13 cellular contexts compared by ENCODE assay signal in genomic region chr14:75188520-75189267, GRCh38. TPM values are rescaled to one million over a fixed set of nuclear protein-coding genes. Genes with fewer than 3 reads are reported as not detected.
A peak's percentile ranks its signal among the peaks of the same experiment; 100 is the strongest.
DNase-seq lines count a peak whose midpoint lies in the region; ATAC-seq and TF ChIP-seq lines count a peak whose summit lies in the region.
"Had no signal": no experiment of that assay in that cellular context is flagged by ENCODE, and none has a peak within 500 bp of the region (broad histone marks: within the 10 kb centered on the region; RNA-seq: fewer than 3 reads in every experiment).

No MANE protein-coding gene starts in this region.

- TF ChIP-seq POLR2A in transverse colon (IDR thresholded peaks at IDR 0.05): no peak

- H3K4me1 ChIP-seq in OCI-LY3 (ENCODE audit: low read length) (peaks cover 35% of the 10 kb centered on the region), right cardiac atrium (ENCODE audit: control insufficient read depth, insufficient read depth, low read length) (no peaks in the 10 kb centered on the region), transverse colon (peaks cover 0 to 28% (median 10%) of the 10 kb centered on the region in 4 donors), mammary epithelial cell (ENCODE audit: insufficient read depth, low read length) (no peaks in the 10 kb centered on the region), PC-3 (ENCODE audit: insufficient read depth, low read length) (no peaks in the 10 kb centered on the region)

- BruUV-seq in mammary epithelial cell (replicated peaks; lab: Mats Ljungman, UMichigan) (no TSS peak), PC-3 (replicated peaks; lab: Mats Ljungman, UMichigan) (no TSS peak)

- H3F3A ChIP-seq in PC-3 (ENCODE audit: low read length, unreplicated experiment): no peaks in the 10 kb centered on the region

- H3K27ac Mint-ChIP-seq in activated CD4-positive, alpha-beta T cell treated with anti-CD3 and anti-CD28 coated beads, Interleukin-2, amount 10 ng/mL, durations not matched to agents 24 days and 14 days: peak overlapping the region; percentile 19

- peak; percentile 41 for TF ChIP-seq CTCF in OCI-LY3 (IDR thresholded peaks at IDR 0.05; ENCODE audit: low read depth, low read length)
- TF ChIP-seq CTCF in transverse colon (IDR thresholded peaks at IDR 0.05): no peak
- TF ChIP-seq CTCF in mammary epithelial cell (conservative IDR thresholded peaks at IDR 0.05 in 1 of 2, IDR thresholded peaks at IDR 0.05 in 1 of 2; ENCODE audit: extremely low read depth in 1 of 2, insufficient read depth in 1 of 2, low read depth in 1 of 2, low read length in 2 of 2): no peak
- TF ChIP-seq CTCF in PC-3 (conservative IDR thresholded peaks at IDR 0.05; ENCODE audit: low read depth, low read length): no peak

- 80% methylated on average over 7 of the region's 7 CpGs for WGBS in right cardiac atrium
- WGBS in transverse colon (ENCODE audit: low coverage in 1 of 2), 2 donors: 66 to 77% methylated on average over 5 to 7 of the region's 7 CpGs
- WGBS in mammary epithelial cell (ENCODE audit: low coverage, missing lambda C conversion rate): 85% methylated on average over 7 of the region's 7 CpGs

- H4K20me1 ChIP-seq in OCI-LY3 (ENCODE audit: insufficient read depth, low read length) (no peaks in the 10 kb centered on the region), mammary epithelial cell (ENCODE audit: insufficient read depth, low read length) (no peaks in the 10 kb centered on the region), PC-3 (ENCODE audit: low read length) (no peaks in the 10 kb centered on the region)

- H3K4me3 ChIP-seq in OCI-LY3 (ENCODE audit: low read length) (peak overlapping the region; percentile 29), right cardiac atrium (ENCODE audit: low read length) (no peak overlapping the region), transverse colon (no peak overlapping the region), mammary epithelial cell (replicated peaks in 1 of 3; ENCODE audit: insufficient read depth in 1 of 3, low read depth in 2 of 3, low read length in 3 of 3) (no peak overlapping the region), PC-3 (ENCODE audit: low read length) (no peak overlapping the region)
- H3K4me3 ChIP-seq: gastrocnemius medialis had no signal

- DNase-seq in activated CD4-positive, alpha-beta T cell treated with anti-CD3 and anti-CD28 coated beads, Interleukin-2, amount 10 ng/mL, durations not matched to agents 24 days and 14 days: no peak
- no peak for DNase-seq in activated CD4-positive, alpha-beta T cell treated with anti-CD3 and anti-CD28 coated beads, Interleukin-2, amount 50 U/mL, for 48 hours
- DNase-seq in right cardiac atrium: no peak
- peak; percentile 35 for DNase-seq in transverse colon
- no peak for DNase-seq in NCI-H345 (lab: John Stamatoyannopoulos, UW)
- DNase-seq in mammary epithelial cell: no peak
- no peak for DNase-seq in PC-3
- DNase-seq: activated T-cell treated with anti-CD3 and anti-CD28 coated beads, Interleukin-2, amount 50 U/mL, for 48 hours; NCI-H82; WERI-Rb-1 had no signal

- H3K27me3 ChIP-seq in OCI-LY3 (ENCODE audit: low read depth, low read length): no peaks in the 10 kb centered on the region
- no peaks in the 10 kb centered on the region for H3K27me3 ChIP-seq in right cardiac atrium (ENCODE audit: control insufficient read depth, insufficient read depth)
- no peaks in the 10 kb centered on the region for H3K27me3 ChIP-seq in transverse colon
- no peaks in the 10 kb centered on the region for H3K27me3 ChIP-seq in mammary epithelial cell (ENCODE audit: insufficient read depth, low read length)
- H3K27me3 ChIP-seq in PC-3 (ENCODE audit: low read length): no peaks in the 10 kb centered on the region
- H3K27me3 ChIP-seq: gastrocnemius medialis had no signal

- H3K9me3 ChIP-seq in OCI-LY3 (ENCODE audit: insufficient read depth, low read length) (no peaks in the 10 kb centered on the region), right cardiac atrium (ENCODE audit: control insufficient read depth, low read length) (no peaks in the 10 kb centered on the region), transverse colon (no peaks in the 10 kb centered on the region), mammary epithelial cell (replicated peaks; ENCODE audit: insufficient read depth, low read length) (no peaks in the 10 kb centered on the region), PC-3 (ENCODE audit: low read length) (no peaks in the 10 kb centered on the region)
- H3K9me3 ChIP-seq: gastrocnemius medialis had no signal

- H3K4me2 ChIP-seq in OCI-LY3 (ENCODE audit: low read length): peak overlapping the region; percentile 63
- H3K4me2 ChIP-seq in mammary epithelial cell (ENCODE audit: insufficient read depth, low read depth, low read length): no peak overlapping the region
- H3K4me2 ChIP-seq in PC-3 (ENCODE audit: low read length): no peak overlapping the region

- in situ Hi-C loops in transverse colon (cut with MboI; ENCODE audit: low pct_ligation_motif_present in 1 of 4, low pct_unique_long_range_greater_than_20kb in 1 of 4, low sequenced_read_pairs in 3 of 4) (no loop called here), mammary epithelial cell (cut with MboI; ENCODE audit: low sequenced_read_pairs in 2 of 2) (no loop called here)

- CTCF ChIA-PET in mammary epithelial cell (lab: Charles Lee; ENCODE audit: low non-redundant PET) (no interaction called here), PC-3 (lab: Charles Lee) (no interaction called here)

- H3K9me2 ChIP-seq in PC-3 (replicated peaks; ENCODE audit: low read length): no peaks in the 10 kb centered on the region

- peak overlapping the region; percentile 57 for H3K27ac ChIP-seq in OCI-LY3 (ENCODE audit: low read length)
- H3K27ac ChIP-seq in right cardiac atrium (ENCODE audit: low read length): no peak overlapping the region
- H3K27ac ChIP-seq in transverse colon: peak overlapping the region; percentile 7 to 47 (median 24)
- no peak overlapping the region for H3K27ac ChIP-seq in mammary epithelial cell (ENCODE audit: insufficient read depth, low read depth, low read length)
- no peak overlapping the region for H3K27ac ChIP-seq in PC-3 (ENCODE audit: low read length)
- H3K27ac ChIP-seq: 22Rv1, gastrocnemius medialis, WERI-Rb-1 had no signal

- dilution Hi-C loops in mammary epithelial cell (cut with HindIII; ENCODE audit: low sequenced_read_pairs): no loop called here

- H3K4me3 Mint-ChIP-seq in activated CD4-positive, alpha-beta T cell treated with anti-CD3 and anti-CD28 coated beads, Interleukin-2, amount 10 ng/mL, durations not matched to agents 24 days and 14 days: no peak overlapping the region

- H3K9ac ChIP-seq in OCI-LY3 (ENCODE audit: low read length): peak overlapping the region; percentile 25
- no peak overlapping the region for H3K9ac ChIP-seq in mammary epithelial cell (ENCODE audit: insufficient read depth, low read length)
- no peak overlapping the region for H3K9ac ChIP-seq in PC-3 (ENCODE audit: low read length)

- H3K36me3 ChIP-seq in OCI-LY3 (replicated peaks; ENCODE audit: low read depth, low read length): no peaks in the 10 kb centered on the region
- H3K36me3 ChIP-seq in transverse colon: no peaks in the 10 kb centered on the region
- no peaks in the 10 kb centered on the region for H3K36me3 ChIP-seq in mammary epithelial cell (ENCODE audit: insufficient read depth, low read length)
- H3K36me3 ChIP-seq in PC-3 (ENCODE audit: low read depth, low read length): no peaks in the 10 kb centered on the region
- H3K36me3 ChIP-seq: gastrocnemius medialis, WERI-Rb-1 had no signal

- peaks cover 16% of the 10 kb centered on the region for H3K27me3 Mint-ChIP-seq in activated CD4-positive, alpha-beta T cell treated with anti-CD3 and anti-CD28 coated beads, Interleukin-2, amount 10 ng/mL, durations not matched to agents 24 days and 14 days

- intact Hi-C loops in activated CD4-positive, alpha-beta T cell treated with anti-CD3 and anti-CD28 coated beads, Interleukin-2, amount 10 ng/mL, durations not matched to agents 24 days and 14 days (cut with micrococcal nuclease): no loop called here
- intact Hi-C loops in right cardiac atrium (cut with DNase I): loop anchor here in 1 of 4 donors (10.0 kb wide), 1 partner anchor 46 kb away; no protein-coding TSS in a partner anchor
- intact Hi-C loops in transverse colon (cut with DNase I; ENCODE audit: low total_unique reads): loop anchor here (10.0 kb wide), 1 partner anchor 46 kb away; no protein-coding TSS in a partner anchor
- intact Hi-C loops in mammary epithelial cell (cut with micrococcal nuclease): no loop called here
- intact Hi-C loops in PC-3 (cut with micrococcal nuclease): no loop called here

- TF ChIP-seq EP300 in transverse colon (IDR thresholded peaks at IDR 0.05; ENCODE audit: low read depth): no peak

- peaks cover 5% of the 10 kb centered on the region for H3K4me1 Mint-ChIP-seq in activated CD4-positive, alpha-beta T cell treated with anti-CD3 and anti-CD28 coated beads, Interleukin-2, amount 10 ng/mL, durations not matched to agents 24 days and 14 days

- peaks cover 3% of the 10 kb centered on the region for H3K9me3 Mint-ChIP-seq in activated CD4-positive, alpha-beta T cell treated with anti-CD3 and anti-CD28 coated beads, Interleukin-2, amount 10 ng/mL, durations not matched to agents 24 days and 14 days

- H3K36me3 Mint-ChIP-seq in activated CD4-positive, alpha-beta T cell treated with anti-CD3 and anti-CD28 coated beads, Interleukin-2, amount 10 ng/mL, durations not matched to agents 24 days and 14 days (ENCODE audit: low read depth): no peaks in the 10 kb centered on the region

- POLR2A ChIA-PET in PC-3 (lab: Charles Lee; ENCODE audit: unreplicated experiment): interaction anchor here (0.6 to 0.7 kb wide), 2 partner anchors 16 to 200 kb away, joined by 3 read pairs; no protein-coding TSS in a partner anchor

- H2AFZ ChIP-seq in OCI-LY3 (ENCODE audit: low read depth, low read length) (peak overlapping the region; percentile 23; the same call in 1 of the 2 replicates), mammary epithelial cell (ENCODE audit: low read depth, low read length) (no peak overlapping the region), PC-3 (ENCODE audit: low read length) (no peak overlapping the region)

- H3K79me2 ChIP-seq in OCI-LY3 (ENCODE audit: low read length) (no peaks in the 10 kb centered on the region), mammary epithelial cell (ENCODE audit: insufficient read depth, low read length) (no peaks in the 10 kb centered on the region), PC-3 (ENCODE audit: low read length) (no peaks in the 10 kb centered on the region)

- ATAC-seq in right cardiac atrium (peak; percentile 52 to 57), PC-3 (no peak)

RNA-seq across cellular contexts. Expression of gene TMED10, which starts 12.3 kb away (rescaled TPM):
- 192 and 200 TPM in 2 replicates for total RNA-seq in activated CD4-positive, alpha-beta T cell treated with anti-CD3 and anti-CD28 coated beads, Interleukin-2, amount 10 ng/mL, durations not matched to agents 24 days and 14 days
- total RNA-seq in right cardiac atrium (100 to 1,000 TPM; 246 to 333 (median 297) TPM), transverse colon (100 to 1,000 TPM in 3 of 4 donors, 10 to 100 TPM in 1; 70.3 to 255 (median 244) TPM), mammary epithelial cell (100 to 1,000 TPM; 389 to 397 TPM), PC-3 (2014; rRNA removed) (246 and 253 TPM in 2 replicates)
- polyA plus RNA-seq in right cardiac atrium (141 TPM), mammary epithelial cell (385 TPM)
- polyA minus RNA-seq in mammary epithelial cell: 522 TPM

Comparison
In these comparisons a context has a peak if more than half of its experiments do, and no peak if none do; other contexts are left out.
1. H3K27ac ChIP-seq: peak in OCI-LY3 (single experiment) and transverse colon (4 of 4); none in right cardiac atrium (single experiment), mammary epithelial cell (single experiment) and PC-3 (single experiment).